25 cellular contexts compared by ENCODE assay signal in genomic region chr6:147105786-147106185, GRCh38.
"Had no signal": no experiment of that assay in that cellular context is flagged by ENCODE, and none has a peak within 500 bp of the region (broad histone marks: within the 10 kb centered on the region; RNA-seq: fewer than 3 reads in every experiment).

No MANE protein-coding gene starts in this region.

- H3K36me3 ChIP-seq: colonic mucosa, esophagus muscularis mucosa, esophagus squamous epithelium, gastrocnemius medialis, gastroesophageal sphincter, heart left ventricle, heart right ventricle had no signal

- H3K4me1 ChIP-seq: colonic mucosa, esophagus muscularis mucosa, esophagus squamous epithelium, foreskin keratinocyte, gastrocnemius medialis, gastroesophageal sphincter had no signal

- DNase-seq: colonic mucosa; cortex of kidney; dermis blood vessel endothelial cell; dorsolateral prefrontal cortex; effector CD4-positive, alpha-beta T cell; effector CD8-positive, alpha-beta T cell; effector memory CD4-positive, alpha-beta T cell; effector memory CD8-positive, alpha-beta T cell; endodermal cell; erythroblast; esophagus squamous epithelium; foreskin keratinocyte; foreskin melanocyte; gastrocnemius medialis; glutamatergic neuron; head of caudate nucleus; heart left ventricle; heart right ventricle had no signal

- ATAC-seq: effector memory CD8-positive, alpha-beta T cell; esophagus mucosa; foreskin keratinocyte; gastrocnemius medialis; gastroesophageal sphincter; heart left ventricle; heart right ventricle had no signal

- H3K27me3 ChIP-seq: colonic mucosa, dorsolateral prefrontal cortex, esophagus muscularis mucosa, esophagus squamous epithelium, foreskin keratinocyte, gastrocnemius medialis, gastroesophageal sphincter, heart left ventricle, heart right ventricle, hepatocyte had no signal

- FAIRE-seq: endothelial cell of umbilical vein had no signal

- H3K4me2 ChIP-seq: hepatocyte had no signal

- H3K9me3 ChIP-seq: colonic mucosa, esophagus muscularis mucosa, esophagus squamous epithelium, gastrocnemius medialis, gastroesophageal sphincter, heart left ventricle, heart right ventricle had no signal

- H2AFZ ChIP-seq: hepatocyte had no signal

- H3K27ac ChIP-seq: colonic mucosa, coronary artery, dorsolateral prefrontal cortex, epithelial cell of prostate, esophagus muscularis mucosa, esophagus squamous epithelium, foreskin keratinocyte, gastrocnemius medialis, gastroesophageal sphincter, heart left ventricle, heart right ventricle, hepatocyte had no signal

- H3K4me3 ChIP-seq: colonic mucosa, coronary artery, dorsolateral prefrontal cortex, esophagus muscularis mucosa, esophagus squamous epithelium, gastrocnemius medialis, gastroesophageal sphincter, heart left ventricle, heart right ventricle, hepatocyte had no signal

- H3K79me2 ChIP-seq: hepatocyte had no signal
